In the genomic region with DNA sequence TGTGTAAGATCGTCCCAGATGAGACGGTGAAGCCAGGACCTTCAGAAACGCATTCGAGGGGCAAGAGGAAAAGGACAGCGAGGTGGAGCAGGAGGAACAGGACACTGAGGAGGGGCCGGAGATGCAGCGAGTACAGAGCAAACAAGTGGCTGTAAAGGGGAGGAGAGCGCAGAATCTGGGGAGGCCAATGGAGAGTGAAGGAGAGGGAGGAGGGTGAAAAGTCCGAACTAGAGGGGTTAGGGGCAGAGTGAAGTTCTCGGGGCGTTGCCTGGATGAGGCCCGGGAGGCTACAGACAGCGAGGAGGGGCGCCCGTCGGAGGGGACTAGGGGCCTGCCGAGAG, we compare ENCODE assay signal across 2 cellular contexts.
A peak's percentile ranks its signal among the peaks of the same experiment; 100 is the strongest.
TF ChIP-seq lines count a peak whose summit lies in the region.

No MANE protein-coding gene starts in this region.

TF ChIP-seq in A549, 52 proteins besides CTCF, POLR2A, EP300 and RAD21:
- TF ChIP-seq JUN (IDR thresholded peaks at IDR 0.05) (0 out of 5 replicates have a peak, but pooled peaks of 1 of the 2 experiments have one; percentile 23), NPAS2 (CRISPR knock-in tag; IDR thresholded peaks at IDR 0.05; ENCODE audit: borderline replicate concordance) (no peak), CHD2 (IDR thresholded peaks at IDR 0.05; ENCODE audit: low read length, partially characterized antibody) (no peak)

TF ChIP-seq in GM12878, 131 proteins besides CTCF, POLR2A, EP300 and RAD21:
- TF ChIP-seq HDGF (IDR thresholded peaks at IDR 0.05), result peak; percentile 76; the same call in 1 of the 2 replicates
- TF ChIP-seq NBN (IDR thresholded peaks at IDR 0.05), result 0 out of 2 replicates have a peak, but pooled peaks have one; percentile 8
- no peak for TF ChIP-seq POU2F2 (IDR thresholded peaks at IDR 0.05; ENCODE audit: borderline replicate concordance, low read depth, low read length)
- TF ChIP-seq, protein P1, sequence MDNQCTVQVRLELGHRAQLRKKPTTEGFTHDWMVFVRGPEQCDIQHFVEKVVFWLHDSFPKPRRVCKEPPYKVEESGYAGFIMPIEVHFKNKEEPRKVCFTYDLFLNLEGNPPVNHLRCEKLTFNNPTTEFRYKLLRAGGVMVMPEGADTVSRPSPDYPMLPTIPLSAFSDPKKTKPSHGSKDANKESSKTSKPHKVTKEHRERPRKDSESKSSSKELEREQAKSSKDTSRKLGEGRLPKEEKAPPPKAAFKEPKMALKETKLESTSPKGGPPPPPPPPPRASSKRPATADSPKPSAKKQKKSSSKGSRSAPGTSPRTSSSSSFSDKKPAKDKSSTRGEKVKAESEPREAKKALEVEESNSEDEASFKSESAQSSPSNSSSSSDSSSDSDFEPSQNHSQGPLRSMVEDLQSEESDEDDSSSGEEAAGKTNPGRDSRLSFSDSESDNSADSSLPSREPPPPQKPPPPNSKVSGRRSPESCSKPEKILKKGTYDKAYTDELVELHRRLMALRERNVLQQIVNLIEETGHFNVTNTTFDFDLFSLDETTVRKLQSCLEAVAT (IDR thresholded peaks at IDR 0.05), result peak; percentile 46
